Comparison of ENCODE assay signal across 8 cellular contexts in the genomic region with DNA sequence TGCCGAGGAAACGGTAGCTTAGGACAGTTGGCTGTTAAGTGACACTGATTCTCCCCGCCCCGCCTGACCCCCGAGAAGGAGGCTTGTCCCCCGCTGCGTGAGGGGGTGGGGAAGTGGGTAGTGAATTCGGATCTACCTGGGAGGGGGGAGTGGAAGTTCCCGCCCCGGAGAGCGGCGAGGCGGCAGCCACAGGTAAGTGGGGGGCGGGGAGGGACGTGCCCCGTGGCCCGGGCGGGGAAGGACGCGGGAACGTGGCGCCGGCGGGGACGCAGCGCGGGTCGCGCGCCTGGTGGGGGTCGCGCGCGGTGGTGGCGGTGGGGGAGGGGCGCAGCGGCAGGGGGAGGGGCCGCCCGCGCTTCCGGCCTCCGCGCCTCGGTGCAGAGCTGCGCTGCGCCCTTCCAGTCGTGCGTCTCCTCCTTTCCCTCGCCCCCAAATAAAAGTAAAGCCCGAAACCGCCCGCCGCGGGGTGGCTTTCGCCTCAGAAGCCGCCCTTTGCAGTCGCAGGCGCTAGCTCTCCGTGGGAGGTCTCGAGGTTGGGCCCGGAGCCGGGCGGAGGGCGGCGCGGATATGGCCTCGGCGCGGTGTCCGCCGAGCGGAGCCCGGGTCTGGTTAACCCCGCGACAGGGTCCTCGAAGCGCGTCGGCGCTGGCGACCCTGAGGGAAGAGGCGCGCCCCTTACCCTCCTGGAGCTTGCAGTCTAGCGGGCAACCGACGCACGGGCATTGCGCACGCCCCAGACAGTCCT. TPM values are rescaled to one million over a fixed set of nuclear protein-coding genes. Genes with fewer than 3 reads are reported as not detected.
DNase-seq lines count a peak whose midpoint lies in the region; ATAC-seq, FAIRE-seq and TF ChIP-seq lines count a peak whose summit lies in the region.

No MANE protein-coding gene starts in this region.

- POLR2A ChIA-PET in PC-3 (lab: Charles Lee; ENCODE audit: unreplicated experiment), result interaction anchor here (0.5 to 1.4 kb wide), 4 partner anchors 8 to 262 kb away, joined by 3 to 11 read pairs (median 4); partner anchors contain the start of gene SLC11A2

- H3K27ac ChIP-seq in BLaER1 (peak overlapping the region; percentile 92), PC-3 (ENCODE audit: low read length) (peak overlapping the region; percentile 97), thyroid gland (peak overlapping the region; percentile 97 to 99 (median 99))

- no peaks in the 10 kb centered on the region for H3K9me2 ChIP-seq in PC-3 (replicated peaks; ENCODE audit: low read length)

- WGBS in thyroid gland, 2 donors, result 1% methylated on average over 38 to 48 of the region's 89 CpGs

- intact Hi-C loops in PC-3 (cut with micrococcal nuclease), result loop anchor here (2.0 to 10.0 kb wide), 3 partner anchors 23 to 261 kb away; partner anchors contain the start of gene DIP2B
- intact Hi-C loops in thyroid gland (cut with DNase I), result no loop called here

- peak overlapping the region; percentile 87 for H2AFZ ChIP-seq in PC-3 (ENCODE audit: low read length)

- no peak for FAIRE-seq in frontal cortex (lab: Jason Lieb, UNC)

- H3K4me1 ChIP-seq in BLaER1, result peaks cover 36% of the 10 kb centered on the region
- peaks cover 28% of the 10 kb centered on the region for H3K4me1 ChIP-seq in PC-3 (ENCODE audit: insufficient read depth, low read length)
- H3K4me1 ChIP-seq in thyroid gland, result peaks cover 27% of the 10 kb centered on the region in 2 donors

- H3K27me3 ChIP-seq in BLaER1, result no peaks in the 10 kb centered on the region
- no peaks in the 10 kb centered on the region for H3K27me3 ChIP-seq in PC-3 (ENCODE audit: low read length)
- H3K27me3 ChIP-seq in thyroid gland, result no peaks in the 10 kb centered on the region

- H3K9ac ChIP-seq in BLaER1 (peak overlapping the region; percentile 95), PC-3 (ENCODE audit: low read length) (peak overlapping the region; percentile 98)

- H3K79me2 ChIP-seq in PC-3 (ENCODE audit: low read length), result peaks cover 74% of the 10 kb centered on the region

- no peak for DNase-seq in PC-3
- peak; percentile 73 for DNase-seq in activated effector memory CD4-positive, alpha-beta T cell treated with Interleukin-2 at 50 U/mL for 16 hours
- peak; percentile 73 to 82 for DNase-seq in frontal cortex (ENCODE audit: low spot score in 2 of 2)
- peak; percentile 30 for DNase-seq in omental fat pad (ENCODE audit: low spot score)
- peak; percentile 72 to 76 for DNase-seq in thyroid gland

- TF ChIP-seq POLR2A in thyroid gland (IDR thresholded peaks at IDR 0.05), result peak in 1 of 2 donors; percentile 39

- H4K20me1 ChIP-seq in BLaER1 (peaks cover 23% of the 10 kb centered on the region), PC-3 (ENCODE audit: low read length) (0 out of 2 replicates have a peak, but pooled peaks cover 4% of the 10 kb centered on the region)

- ATAC-seq in GM19023 (IDR thresholded peaks at IDR 0.05; ENCODE audit: unreplicated experiment), result peak; percentile 43
- peak; percentile 34 for ATAC-seq in HG03175 (IDR thresholded peaks at IDR 0.05; ENCODE audit: unreplicated experiment)
- ATAC-seq in PC-3, result peak; percentile 42
- peak; percentile 63 for ATAC-seq in omental fat pad (ENCODE audit: low FRiP score)

- no TSS peak for BruUV-seq in PC-3 (replicated peaks; lab: Mats Ljungman, UMichigan)

- CTCF ChIA-PET in PC-3 (lab: Charles Lee), result interaction anchor here (0.6 to 1.5 kb wide), 7 partner anchors 22 to 461 kb away, joined by 4 to 17 read pairs (median 5); partner anchors contain the start of gene SLC11A2

- peak overlapping the region; percentile 82 for H3K4me2 ChIP-seq in BLaER1
- peak overlapping the region; percentile 93 for H3K4me2 ChIP-seq in PC-3 (ENCODE audit: low read length)

- no peaks in the 10 kb centered on the region for H3F3A ChIP-seq in PC-3 (ENCODE audit: low read length, unreplicated experiment)

- H3K4me3 ChIP-seq in BLaER1 (peak overlapping the region; percentile 97), PC-3 (ENCODE audit: low read length) (peak overlapping the region; percentile 71), thyroid gland (replicated peaks in 1 of 3) (peak overlapping the region; percentile 59 to 99 (median 98))

- H3K9me3 ChIP-seq in BLaER1 (peaks cover 15% of the 10 kb centered on the region), PC-3 (ENCODE audit: low read length) (no peaks in the 10 kb centered on the region), thyroid gland (no peaks in the 10 kb centered on the region)

- H3K36me3 ChIP-seq in BLaER1 (peaks cover 22% of the 10 kb centered on the region), PC-3 (ENCODE audit: low read depth, low read length) (peaks cover 3% of the 10 kb centered on the region; the same call in 1 of the 2 replicates), thyroid gland (no peaks in the 10 kb centered on the region)

- TF ChIP-seq CTCF in PC-3 (conservative IDR thresholded peaks at IDR 0.05; ENCODE audit: low read depth, low read length), result no peak
- TF ChIP-seq CTCF in omental fat pad (IDR thresholded peaks at IDR 0.05), result no peak
- TF ChIP-seq CTCF in thyroid gland (IDR thresholded peaks at IDR 0.05), result no peak

RNA-seq across cellular contexts. Expression of gene ATF1, which starts 0.4 kb away (rescaled TPM):
- total RNA-seq in PC-3 (2014; rRNA removed) (46.7 and 67.2 TPM in 2 replicates), frontal cortex (26.5 TPM), omental fat pad (10 to 100 TPM; 17.0 to 23.3 (median 18.1) TPM), thyroid gland (10 to 100 TPM; 19.4 to 37.0 (median 25.5) TPM)
